ENCODE assay signal across 14 cellular contexts in the genomic region with DNA sequence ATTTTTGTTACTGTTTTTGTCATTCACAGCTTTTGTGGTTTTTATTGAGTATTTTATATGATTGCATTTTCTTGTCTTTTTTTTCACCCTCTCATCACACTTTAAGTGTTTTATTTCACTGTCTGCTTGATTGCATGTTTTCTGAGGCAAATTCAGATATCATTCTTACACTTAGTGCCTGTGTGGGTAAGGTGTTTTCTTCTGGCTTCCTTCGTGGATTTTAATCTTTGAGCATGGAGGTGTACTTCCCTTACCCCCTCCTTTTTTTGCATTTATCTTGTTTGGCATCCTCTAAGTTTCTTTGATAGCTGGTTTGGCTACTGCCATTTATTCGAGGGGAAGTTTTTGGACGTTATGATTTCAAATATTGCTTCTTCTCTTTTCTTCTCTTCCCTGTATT.
"Had no signal": no experiment of that assay in that cellular context is flagged by ENCODE, and none has a peak within 500 bp of the region (broad histone marks: within the 10 kb centered on the region; RNA-seq: fewer than 3 reads in every experiment).

No MANE protein-coding gene starts in this region.

- H3K4me1 ChIP-seq: SJCRH30 had no signal

- DNase-seq: activated CD4-positive, alpha-beta T cell treated with anti-CD3 and anti-CD28 coated beads, Interleukin-2, amount 10 ng/mL, durations not matched to agents 7 days and 5 days; activated naive CD4-positive, alpha-beta T cell treated with anti-CD3 and anti-CD28 coated beads for 36 hours; activated T-cell treated with anti-CD3 and anti-CD28 coated beads for 4 hours; dorsolateral prefrontal cortex; esophagus squamous epithelium; hippocampal formation; kidney glomerular epithelial cell; mesenchymal stem cell; SJCRH30; stimulated activated CD4-positive, alpha-beta T cell treated with anti-CD3 and anti-CD28 coated beads, Interleukin-1b, Interleukin-23, amount 100 ng/mL, for 48 hours; stomach; testis had no signal

- H3K9me3 Mint-ChIP-seq: activated CD4-positive, alpha-beta T cell treated with anti-CD3 and anti-CD28 coated beads, Interleukin-2, amount 10 ng/mL, durations not matched to agents 7 days and 5 days; activated naive CD4-positive, alpha-beta T cell treated with anti-CD3 and anti-CD28 coated beads for 36 hours; activated T-helper 17 cell treated with anti-CD3 and anti-CD28 coated beads, Interleukin-2, amount 50 U/mL, for 72 hours had no signal

- H3K4me3 ChIP-seq: dorsolateral prefrontal cortex, esophagus squamous epithelium, SJCRH30, stomach, testis had no signal

- H3K9me3 ChIP-seq: esophagus squamous epithelium, SJCRH30, stomach, testis had no signal

- H3K27me3 ChIP-seq: dorsolateral prefrontal cortex, esophagus squamous epithelium, SJCRH30, stomach, testis had no signal

- H3K4me3 Mint-ChIP-seq: activated CD4-positive, alpha-beta T cell treated with anti-CD3 and anti-CD28 coated beads, Interleukin-2, amount 10 ng/mL, durations not matched to agents 7 days and 5 days; activated naive CD4-positive, alpha-beta T cell treated with anti-CD3 and anti-CD28 coated beads for 36 hours; activated T-helper 17 cell treated with anti-CD3 and anti-CD28 coated beads, Interleukin-2, amount 50 U/mL, for 72 hours had no signal

- ATAC-seq: activated T-helper 17 cell treated with anti-CD3 and anti-CD28 coated beads, Interleukin-2, amount 50 U/mL, for 72 hours; sciatic nerve had no signal

- H3K27ac ChIP-seq: esophagus squamous epithelium, SJCRH30, stomach, testis had no signal

- H3K27ac Mint-ChIP-seq: activated CD4-positive, alpha-beta T cell treated with anti-CD3 and anti-CD28 coated beads, Interleukin-2, amount 10 ng/mL, durations not matched to agents 7 days and 5 days; activated naive CD4-positive, alpha-beta T cell treated with anti-CD3 and anti-CD28 coated beads for 36 hours; activated T-helper 17 cell treated with anti-CD3 and anti-CD28 coated beads, Interleukin-2, amount 50 U/mL, for 72 hours had no signal

- H3K36me3 ChIP-seq: SJCRH30 had no signal

- H3K27me3 Mint-ChIP-seq: activated CD4-positive, alpha-beta T cell treated with anti-CD3 and anti-CD28 coated beads, Interleukin-2, amount 10 ng/mL, durations not matched to agents 7 days and 5 days; activated T-helper 17 cell treated with anti-CD3 and anti-CD28 coated beads, Interleukin-2, amount 50 U/mL, for 72 hours had no signal
